10 cellular contexts compared by ENCODE assay signal in genomic region chr5:73140801-73141200, GRCh38. TPM values are rescaled to one million over a fixed set of nuclear protein-coding genes. Genes with fewer than 3 reads are reported as not detected.
"Had no signal": no experiment of that assay in that cellular context is flagged by ENCODE, and none has a peak within 500 bp of the region (broad histone marks: within the 10 kb centered on the region; RNA-seq: fewer than 3 reads in every experiment).

No MANE protein-coding gene starts in this region.

- H3K9ac ChIP-seq: KMS-11 had no signal

- H3K27ac Mint-ChIP-seq: IgD-negative memory B cell had no signal

- H3K36me3 Mint-ChIP-seq: IgD-negative memory B cell had no signal

- DNase-seq: IMR-90, Karpas-422, KBM-7, KG1 had no signal

- FAIRE-seq: HTR-8/SVneo had no signal

- H3K9me3 Mint-ChIP-seq: IgD-negative memory B cell had no signal

- H3K27ac ChIP-seq: HL-60, KMS-11 had no signal

- H3K4me2 ChIP-seq: KMS-11 had no signal

- H3K4me1 Mint-ChIP-seq: IgD-negative memory B cell had no signal

- H3K4me3 Mint-ChIP-seq: IgD-negative memory B cell had no signal

RNA-seq across cellular contexts. Expression of gene TMEM171, which starts 20.4 kb away (rescaled TPM):
- total RNA-seq: HT-29, HT1080 had no signal
- polyA plus RNA-seq: IgD-negative memory B cell had no signal

RNA-seq across cellular contexts. Expression of gene TMEM174, which starts 32.2 kb away (rescaled TPM):
- total RNA-seq: HT-29, HT1080, IMR-90 had no signal
- polyA plus RNA-seq: IgD-negative memory B cell, IMR-90 had no signal
